ENCODE assay signal across 10 cellular contexts in genomic region chr6:42030585-42031506, GRCh38. TPM values are rescaled to one million over a fixed set of nuclear protein-coding genes. Genes with fewer than 3 reads are reported as not detected.
A peak's percentile ranks its signal among the peaks of the same experiment; 100 is the strongest.
DNase-seq lines count a peak whose midpoint lies in the region; ATAC-seq and TF ChIP-seq lines count a peak whose summit lies in the region.
"Had no signal": no experiment of that assay in that cellular context is flagged by ENCODE, and none has a peak within 500 bp of the region (broad histone marks: within the 10 kb centered on the region; RNA-seq: fewer than 3 reads in every experiment).

No MANE protein-coding gene starts in this region.

- H3K27ac ChIP-seq in dorsolateral prefrontal cortex, result peak overlapping the region in 1 of 59 donors; percentile 23
- H3K27ac ChIP-seq: C4-2B, pancreas had no signal

- H3K4me1 Mint-ChIP-seq in memory B cell, result peaks cover 48% of the 10 kb centered on the region

- no peak for TF ChIP-seq CTCF in dorsolateral prefrontal cortex (IDR thresholded peaks at IDR 0.05 in 54 of 56, conservative IDR thresholded peaks at IDR 0.05 in 2 of 56; ENCODE audit: low read depth in 1 of 56, partially characterized antibody in 56 of 56)

- H3K27me3 ChIP-seq in dorsolateral prefrontal cortex, result no peaks in the 10 kb centered on the region
- H3K27me3 ChIP-seq: pancreas had no signal

- H3K4me3 ChIP-seq in dorsolateral prefrontal cortex, result no peak overlapping the region
- H3K4me3 ChIP-seq: pancreas had no signal

- DNase-seq in Right ventricle myocardium inferior (ENCODE audit: missing footprints) (no peak), cardiac septum (ENCODE audit: low spot score) (no peak), memory B cell (ENCODE audit: low spot score in 2 of 2) (no peak), kidney glomerular epithelial cell (lab: John Stamatoyannopoulos, UW) (no peak), left colon (no peak), dorsolateral prefrontal cortex (no peak)
- DNase-seq in activated naive CD4-positive, alpha-beta T cell treated with anti-CD3 and anti-CD28 coated beads, Interleukin-2, amount 50 U/mL, for 72 hours (ENCODE audit: low spot score in 2 of 2), result peak; percentile 57 to 85
- DNase-seq: pancreas had no signal

- peak overlapping the region; percentile 92 to 100 for H3K27ac Mint-ChIP-seq in activated naive CD4-positive, alpha-beta T cell treated with anti-CD3 and anti-CD28 coated beads, Interleukin-2, amount 50 U/mL, for 72 hours
- peak overlapping the region; percentile 80 for H3K27ac Mint-ChIP-seq in memory B cell

- no peaks in the 10 kb centered on the region for H3K9me3 Mint-ChIP-seq in activated naive CD4-positive, alpha-beta T cell treated with anti-CD3 and anti-CD28 coated beads, Interleukin-2, amount 50 U/mL, for 72 hours
- no peaks in the 10 kb centered on the region for H3K9me3 Mint-ChIP-seq in memory B cell

- intact Hi-C loops in Right ventricle myocardium inferior (cut with DNase I) (no loop called here), cardiac septum (cut with DNase I) (no loop called here), left colon (cut with DNase I, micrococcal nuclease) (no loop called here), dorsolateral prefrontal cortex (cut with DNase I) (no loop called here)

- ATAC-seq in Right ventricle myocardium inferior, result peak; percentile 78
- peak; percentile 80 to 81 for ATAC-seq in activated naive CD4-positive, alpha-beta T cell treated with anti-CD3 and anti-CD28 coated beads, Interleukin-2, amount 50 U/mL, for 72 hours
- ATAC-seq in memory B cell (ENCODE audit: low read depth), result peak; percentile 8
- no peak for ATAC-seq in HG03135 (IDR thresholded peaks at IDR 0.05; ENCODE audit: unreplicated experiment)
- ATAC-seq in left colon, result no peak

- H3K27me3 Mint-ChIP-seq in memory B cell, result no peaks in the 10 kb centered on the region

- peak overlapping the region; percentile 55 for H3K4me3 Mint-ChIP-seq in memory B cell

- H3K36me3 Mint-ChIP-seq in activated naive CD4-positive, alpha-beta T cell treated with anti-CD3 and anti-CD28 coated beads, Interleukin-2, amount 50 U/mL, for 72 hours, result peaks cover 21 to 44% of the 10 kb centered on the region in 2 donors
- peaks cover 27% of the 10 kb centered on the region for H3K36me3 Mint-ChIP-seq in memory B cell

RNA-seq across cellular contexts. Expression of gene TAF8, which starts 19.5 kb away (rescaled TPM):
- 31.5 TPM for total RNA-seq in Right ventricle myocardium inferior
- 22.3 TPM for total RNA-seq in cardiac septum
- 10 to 100 TPM; 62.9 to 77.1 TPM for total RNA-seq in activated naive CD4-positive, alpha-beta T cell treated with anti-CD3 and anti-CD28 coated beads, Interleukin-2, amount 50 U/mL, for 72 hours
- total RNA-seq in left colon, result 10 to 100 TPM; 19.0 to 19.7 TPM
- total RNA-seq in dorsolateral prefrontal cortex, result 10 to 100 TPM; 17.7 to 55.8 (median 29.5) TPM

Comparison
In these comparisons a context has a peak if more than half of its experiments do, and no peak if none do; other contexts are left out.
1. ATAC-seq: peak in Right ventricle myocardium inferior (single experiment), activated naive CD4-positive, alpha-beta T cell treated with anti-CD3 and anti-CD28 coated beads, Interleukin-2, amount 50 U/mL, for 72 hours (2 of 2) and memory B cell (single experiment); none in HG03135 (single experiment) and left colon (single experiment).
2. DNase-seq: peak in activated naive CD4-positive, alpha-beta T cell treated with anti-CD3 and anti-CD28 coated beads, Interleukin-2, amount 50 U/mL, for 72 hours (2 of 2); none in Right ventricle myocardium inferior (single experiment), cardiac septum (single experiment), memory B cell (0 of 2), kidney glomerular epithelial cell (single experiment), left colon (0 of 2) and dorsolateral prefrontal cortex (0 of 10).